In genomic region chr4:99135541-99136173, GRCh38 we compare ENCODE assay signal across 26 cellular contexts. TPM values are rescaled to one million over a fixed set of nuclear protein-coding genes. Genes with fewer than 3 reads are reported as not detected.
DNase-seq lines count a peak whose midpoint lies in the region; ATAC-seq, FAIRE-seq and TF ChIP-seq lines count a peak whose summit lies in the region.
"Had no signal": no experiment of that assay in that cellular context is flagged by ENCODE, and none has a peak within 500 bp of the region (broad histone marks: within the 10 kb centered on the region; RNA-seq: fewer than 3 reads in every experiment).

No MANE protein-coding gene starts in this region.

- DNase-seq in right lobe of liver (no peak), HepG2 (ENCODE audit: low spot score) (no peak), SK-N-SH (peak; percentile 36), trophoblast cell (peak; percentile 75 to 97), upper lobe of left lung (no peak)
- DNase-seq: AML-193; BE2C; CD4-positive, alpha-beta T cell; CD8-positive, alpha-beta memory T cell; DMS 273 treated with DMSO at 0.1 percent for 48 hours; DMS79; GM23248; H7; HCEC 1CT had no signal

- H4K20me1 ChIP-seq in HepG2 (ENCODE audit: insufficient read depth, low read length): no peaks in the 10 kb centered on the region
- no peaks in the 10 kb centered on the region for H4K20me1 ChIP-seq in SK-N-SH (ENCODE audit: insufficient read depth)
- H4K20me1 ChIP-seq: BLaER1 treated with 17β-estradiol and CSF1 and Interleukin-3, amounts not matched to agents 10 nM and 100 nM had no signal

- no peak overlapping the region for H3K18ac ChIP-seq in trophoblast cell (ENCODE audit: low read length)

- H4K8ac ChIP-seq in trophoblast cell (ENCODE audit: low read depth, low read length): no peak overlapping the region

- no peak overlapping the region for H3K4ac ChIP-seq in trophoblast cell (ENCODE audit: low read depth, low read length)

- H2BK12ac ChIP-seq in trophoblast cell (ENCODE audit: low read length): no peak overlapping the region

- H4K91ac ChIP-seq in trophoblast cell (ENCODE audit: low read depth, low read length): no peak overlapping the region

- H2BK120ac ChIP-seq in trophoblast cell (ENCODE audit: insufficient read depth, low read length, poor library complexity): no peak overlapping the region

- no peaks in the 10 kb centered on the region for H3K27me3 ChIP-seq in right lobe of liver
- H3K27me3 ChIP-seq in HepG2 (ENCODE audit: control insufficient read depth in 1 of 2, insufficient read depth in 2 of 2, low read length in 2 of 2): no peaks in the 10 kb centered on the region
- H3K27me3 ChIP-seq in SK-N-SH (ENCODE audit: insufficient read depth): no peaks in the 10 kb centered on the region
- H3K27me3 ChIP-seq in trophoblast cell (ENCODE audit: insufficient read depth, low read length): no peaks in the 10 kb centered on the region
- H3K27me3 ChIP-seq in upper lobe of left lung: no peaks in the 10 kb centered on the region
- H3K27me3 ChIP-seq: BE2C; BLaER1 treated with 17β-estradiol and CSF1 and Interleukin-3, amounts not matched to agents 10 nM and 100 nM had no signal

- no peak for FAIRE-seq in HepG2 (lab: Jason Lieb, UNC)
- FAIRE-seq: A204.1, D721Med, G401.6, GM12892, H1 had no signal

- ATAC-seq in right lobe of liver (peak in 3 of 4 donors; percentile 7 to 17 (median 14)), HepG2 (no peak; the same call in 2 of the 3 replicates), upper lobe of left lung (ENCODE audit: low FRiP score in 2 of 2) (no peak), HG02588 (IDR thresholded peaks at IDR 0.05; ENCODE audit: unreplicated experiment) (no peak), GM19463 (IDR thresholded peaks at IDR 0.05; ENCODE audit: unreplicated experiment) (no peak)

- TF ChIP-seq RAD21 in HepG2 (CRISPR knock-in tag; IDR thresholded peaks at IDR 0.05): no peak
- no peak for TF ChIP-seq RAD21 in SK-N-SH (IDR thresholded peaks at IDR 0.05; ENCODE audit: low read length)

- peak overlapping the region in 2 of 3 donors; percentile 28 to 58 for H3K27ac ChIP-seq in right lobe of liver
- no peak overlapping the region for H3K27ac ChIP-seq in HepG2 (ENCODE audit: extremely low read length, insufficient read depth, low read length)
- peak overlapping the region in 1 of 2 experiments; percentile 22; a peak in 1 of 4 replicates for H3K27ac ChIP-seq in SK-N-SH (ENCODE audit: low read depth in 2 of 2, low read length in 1 of 2)
- H3K27ac ChIP-seq in trophoblast cell (ENCODE audit: low read depth, low read length): no peak overlapping the region
- no peak overlapping the region for H3K27ac ChIP-seq in upper lobe of left lung
- H3K27ac ChIP-seq: 22Rv1; BLaER1 treated with 17β-estradiol and CSF1 and Interleukin-3, amounts not matched to agents 10 nM and 100 nM; GM23248 had no signal

- no peaks in the 10 kb centered on the region for H3K79me2 ChIP-seq in HepG2 (ENCODE audit: insufficient read depth, low read length)
- H3K79me2 ChIP-seq in SK-N-SH (ENCODE audit: insufficient read depth): no peaks in the 10 kb centered on the region
- H3K79me2 ChIP-seq in trophoblast cell (ENCODE audit: control insufficient read depth, insufficient read depth, low read length, poor library complexity): no peaks in the 10 kb centered on the region

- H3F3A ChIP-seq in SK-N-SH (replicated peaks; ENCODE audit: insufficient read depth): no peaks in the 10 kb centered on the region

- H3K9me2 ChIP-seq in SK-N-SH: no peaks in the 10 kb centered on the region

- POLR2A ChIA-PET in HepG2 (lab: Yijun Ruan, JAX) (interaction anchor here (1.4 kb wide), 1 partner anchor 9 kb away, joined by 7 read pairs; the partner anchor contains the start of gene ADH4), SK-N-SH (lab: Yijun Ruan, JAX) (no interaction called here)

- H2AFZ ChIP-seq in HepG2 (ENCODE audit: low read length) (no peak overlapping the region), SK-N-SH (ENCODE audit: low read depth) (no peak overlapping the region), trophoblast cell (ENCODE audit: insufficient read depth, low read length, poor library complexity) (no peak overlapping the region)
- H2AFZ ChIP-seq: GM23248 had no signal

- H3K4me1 ChIP-seq in right lobe of liver (peaks cover 0 to 60% (median 9%) of the 10 kb centered on the region in 4 donors), HepG2 (ENCODE audit: insufficient read depth, low read length) (no peaks in the 10 kb centered on the region), SK-N-SH (ENCODE audit: control insufficient read depth in 1 of 2, insufficient read depth in 2 of 2, low read depth in 1 of 2, low read length in 1 of 2) (peaks cover 0 to 5% of the 10 kb centered on the region in 2 experiments; a peak in 2 of 4 replicates), trophoblast cell (ENCODE audit: control insufficient read depth in 1 of 2, insufficient read depth in 2 of 2, low read length in 2 of 2) (peaks cover 0 to 2% of the 10 kb centered on the region in 2 experiments), upper lobe of left lung (no peaks in the 10 kb centered on the region)
- H3K4me1 ChIP-seq: BE2C; BLaER1 treated with 17β-estradiol and CSF1 and Interleukin-3, amounts not matched to agents 10 nM and 100 nM had no signal

- BruUV-seq in HepG2 (replicated peaks; lab: Mats Ljungman, UMichigan): no TSS peak

- CTCF ChIA-PET in HepG2 (lab: Yijun Ruan, JAX; ENCODE audit: low intra/inter-chr PET ratio, low total read pairs): no interaction called here
- CTCF ChIA-PET in SK-N-SH (lab: Yijun Ruan, JAX): no interaction called here

- no peak overlapping the region for H3K4me2 ChIP-seq in HepG2 (ENCODE audit: low read depth, low read length)
- no peak overlapping the region for H3K4me2 ChIP-seq in SK-N-SH
- no peak overlapping the region for H3K4me2 ChIP-seq in trophoblast cell (ENCODE audit: low read length)
- H3K4me2 ChIP-seq: BLaER1 treated with 17β-estradiol and CSF1 and Interleukin-3, amounts not matched to agents 10 nM and 100 nM had no signal

- no peak overlapping the region for H3K4me3 ChIP-seq in right lobe of liver
- H3K4me3 ChIP-seq in HepG2 (replicated peaks in 1 of 3; ENCODE audit: insufficient read depth in 1 of 3, low read depth in 2 of 3, low read length in 3 of 3): no peak overlapping the region
- H3K4me3 ChIP-seq in SK-N-SH (ENCODE audit: low read depth in 2 of 2, low read length in 1 of 2): no peak overlapping the region
- H3K4me3 ChIP-seq in trophoblast cell (ENCODE audit: low read depth, low read length): no peak overlapping the region
- H3K4me3 ChIP-seq in upper lobe of left lung: no peak overlapping the region
- H3K4me3 ChIP-seq: BLaER1 treated with 17β-estradiol and CSF1 and Interleukin-3, amounts not matched to agents 10 nM and 100 nM; GM23248 had no signal

- WGBS in right lobe of liver (ENCODE audit: insufficient coverage, low coverage, low lambda C conversion rate, missing lambda C conversion rate): 43% methylated on average over 3 of the region's 3 CpGs
- 64% methylated on average over 3 of the region's 3 CpGs for WGBS in HepG2 (ENCODE audit: low lambda C conversion rate)
- WGBS in SK-N-SH (ENCODE audit: low lambda C conversion rate): 39% methylated on average over 3 of the region's 3 CpGs
- WGBS in trophoblast cell (ENCODE audit: extremely low coverage, insufficient coverage, insufficient read length): no CpG with 5 or more reads among the region's 3 CpGs
- WGBS in upper lobe of left lung, 2 donors: 64 to 65% methylated on average over 3 of the region's 3 CpGs

- H3K9me3 ChIP-seq in right lobe of liver (no peaks in the 10 kb centered on the region), HepG2 (ENCODE audit: low read length) (no peaks in the 10 kb centered on the region), SK-N-SH (no peaks in the 10 kb centered on the region), trophoblast cell (ENCODE audit: insufficient read depth, low read depth, low read length) (no peaks in the 10 kb centered on the region), upper lobe of left lung (no peaks in the 10 kb centered on the region)
- H3K9me3 ChIP-seq: BE2C; BLaER1 treated with 17β-estradiol and CSF1 and Interleukin-3, amounts not matched to agents 10 nM and 100 nM had no signal

- TF ChIP-seq CTCF in right lobe of liver (IDR thresholded peaks at IDR 0.05): no peak
- no peak for TF ChIP-seq CTCF in HepG2 (CRISPR knock-in tag; IDR thresholded peaks at IDR 0.05)
- TF ChIP-seq CTCF in SK-N-SH (IDR thresholded peaks at IDR 0.05): no peak
- no peak for TF ChIP-seq CTCF in upper lobe of left lung (IDR thresholded peaks at IDR 0.05)

- intact Hi-C loops in right lobe of liver (cut with DNase I) (no loop called here), HepG2 (cut with micrococcal nuclease; ENCODE audit: unreplicated experiment) (no loop called here)

- no peak overlapping the region for H2BK5ac ChIP-seq in trophoblast cell (ENCODE audit: low read depth, low read length, poor library complexity)

- no peak overlapping the region for H2AK5ac ChIP-seq in trophoblast cell (ENCODE audit: low read length)

- H3K36me3 ChIP-seq in right lobe of liver (peaks cover 0 to 77% (median 2%) of the 10 kb centered on the region in 4 donors), HepG2 (replicated peaks in 1 of 2; ENCODE audit: control insufficient read depth in 1 of 2, insufficient read depth in 2 of 2, low read length in 2 of 2) (no peaks in the 10 kb centered on the region; a peak in 2 of 5 replicates), SK-N-SH (replicated peaks in 1 of 2; ENCODE audit: control insufficient read depth in 1 of 2, insufficient read depth in 2 of 2, low read length in 1 of 2) (no peaks in the 10 kb centered on the region), trophoblast cell (ENCODE audit: control insufficient read depth in 1 of 2, insufficient read depth in 2 of 2, low read length in 2 of 2) (no peaks in the 10 kb centered on the region), upper lobe of left lung (no peaks in the 10 kb centered on the region)
- H3K36me3 ChIP-seq: BE2C; BLaER1 treated with 17β-estradiol and CSF1 and Interleukin-3, amounts not matched to agents 10 nM and 100 nM had no signal

- in situ Hi-C loops in HepG2 (cut with HindIII; ENCODE audit: extremely low pct_ligation_motif_present, low pct_unique_long_range_greater_than_20kb): no loop called here

- no peak overlapping the region for H3K9ac ChIP-seq in HepG2 (ENCODE audit: insufficient read depth, low read depth, low read length)
- no peak overlapping the region for H3K9ac ChIP-seq in SK-N-SH
- H3K9ac ChIP-seq in trophoblast cell (ENCODE audit: low read length): no peak overlapping the region
- H3K9ac ChIP-seq: BLaER1 treated with 17β-estradiol and CSF1 and Interleukin-3, amounts not matched to agents 10 nM and 100 nM; GM23248 had no signal

- no peak overlapping the region for H3K14ac ChIP-seq in trophoblast cell (ENCODE audit: low read length)

- no peaks in the 10 kb centered on the region for H3K79me1 ChIP-seq in trophoblast cell (ENCODE audit: low read length)

- TF ChIP-seq EP300 in HepG2 (IDR thresholded peaks at IDR 0.05; ENCODE audit: low read depth in 2 of 2, low read length in 2 of 2) (no peak), HepG2 (CRISPR knock-in tag; IDR thresholded peaks at IDR 0.05; ENCODE audit: borderline replicate concordance) (no peak), SK-N-SH (IDR thresholded peaks at IDR 0.05; ENCODE audit: borderline replicate concordance in 1 of 2, low read depth in 1 of 2, low read length in 1 of 2) (peak in 1 of 2 experiments; percentile 35; a peak in 1 of 4 replicates), upper lobe of left lung (IDR thresholded peaks at IDR 0.05) (no peak)

- TF ChIP-seq POLR2A in right lobe of liver (IDR thresholded peaks at IDR 0.05): no peak
- no peak for TF ChIP-seq POLR2A in HepG2 (IDR thresholded peaks at IDR 0.05; ENCODE audit: insufficient read depth in 1 of 2, low read depth in 2 of 2, low read length in 2 of 2)
- no peak for TF ChIP-seq POLR2A in upper lobe of left lung (IDR thresholded peaks at IDR 0.05)

- no peak overlapping the region for H3K23ac ChIP-seq in trophoblast cell (ENCODE audit: low read length)

- H4K12ac ChIP-seq in trophoblast cell (ENCODE audit: low read depth, low read length): no peak overlapping the region

RNA-seq across cellular contexts. Expression of gene ADH4, which starts 8.4 kb away (rescaled TPM):
- total RNA-seq in right lobe of liver (100 to 1,000 TPM; 133 to 957 (median 467) TPM), HepG2 (2016; rRNA removed; fragmentation: Illumina TruSeq; extraction: Trizol) (31.1 and 50.3 TPM in 2 replicates), upper lobe of left lung (under 1 TPM in 3 of 6 donors, not detected in 3; 0.22 to 0.67 (median 0.31) TPM)
- total RNA-seq in HepG2 (2016; cell fraction: cytosol; rRNA removed; fragmentation: Illumina TruSeq; extraction: Trizol; ENCODE audit: low read depth): 6.6 and 7.8 TPM in 2 replicates
- 31.9 and 48.4 TPM in 2 replicates for total RNA-seq in HepG2 (2016; cell fraction: insoluble cytoplasmic fraction; rRNA removed; fragmentation: Illumina TruSeq; extraction: Trizol)
- 13.2 and 14.5 TPM in 2 replicates for total RNA-seq in HepG2 (2016; cell fraction: membrane; rRNA removed; fragmentation: Illumina TruSeq; extraction: Trizol)
- 14.8 and 21.7 TPM in 2 replicates for total RNA-seq in HepG2 (2016; cell fraction: nucleus; rRNA removed; fragmentation: Illumina TruSeq; extraction: Trizol)
- polyA plus RNA-seq in HepG2 (2011; rRNA removed) (24.3 and 24.5 TPM in 2 replicates), SK-N-SH (2012; rRNA removed) (not detected in 2 replicates)
- polyA plus RNA-seq in HepG2 (2011; cell fraction: cytosol; rRNA removed): 10.8 and 19.5 TPM in 2 replicates
- 6.5 and 12.0 TPM in 2 replicates for polyA plus RNA-seq in HepG2 (2011; cell fraction: nucleus; rRNA removed)
- 73.7 and 95.1 TPM in 2 replicates for polyA plus RNA-seq in HepG2 (2012)
- 5.1 and 5.7 TPM in 2 replicates for polyA plus RNA-seq in HepG2 (2016; cell fraction: cytosol; fragmentation: Illumina TruSeq; extraction: Trizol; ENCODE audit: low read depth)
- 41.1 and 43.3 TPM in 2 replicates for polyA plus RNA-seq in HepG2 (2016; cell fraction: insoluble cytoplasmic fraction; fragmentation: Illumina TruSeq; extraction: Trizol; ENCODE audit: low read depth)
- polyA plus RNA-seq in HepG2 (2016; cell fraction: membrane; fragmentation: Illumina TruSeq; extraction: Trizol; ENCODE audit: low read depth): 9.5 and 9.6 TPM in 2 replicates
- 22.6 and 23.2 TPM in 2 replicates for polyA plus RNA-seq in HepG2 (2016; cell fraction: nucleus; fragmentation: Illumina TruSeq; extraction: Trizol; ENCODE audit: insufficient read depth, low read depth)
- polyA minus RNA-seq in HepG2 (2011; rRNA and poly(A)+ RNA removed; ENCODE audit: low replicate concordance): 13.5 TPM in 1 of 2 replicates, not detected in the other
- polyA minus RNA-seq in HepG2 (2011; cell fraction: cytosol; rRNA and poly(A)+ RNA removed): 10.0 and 13.9 TPM in 2 replicates
- polyA minus RNA-seq in HepG2 (2011; cell fraction: nucleus; rRNA and poly(A)+ RNA removed): 20.1 and 24.9 TPM in 2 replicates
- not detected in 2 replicates for polyA plus RNA-seq in SK-N-SH (2012; cell fraction: cytosol; rRNA removed)
- not detected in 2 replicates for polyA plus RNA-seq in SK-N-SH (2012; cell fraction: nucleus; rRNA removed)
- 0.05 TPM in 1 of 2 replicates, not detected in the other for polyA plus RNA-seq in trophoblast cell (2013)
- total RNA-seq: CD4-positive, alpha-beta T cell; CD8-positive, alpha-beta memory T cell; Daoy; GM23248; H1 had no signal
- polyA plus RNA-seq: AG04450; CD14-positive monocyte; CD8-positive, alpha-beta memory T cell; GM23248; H1 had no signal

RNA-seq across cellular contexts. Expression of gene ADH5, which starts 47.1 kb away (rescaled TPM):
- 100 to 1,000 TPM; 109 to 170 (median 131) TPM for total RNA-seq in right lobe of liver
- total RNA-seq in HepG2 (2016; rRNA removed; fragmentation: Illumina TruSeq; extraction: Trizol): 512 and 855 TPM in 2 replicates
- total RNA-seq in HepG2 (2016; cell fraction: cytosol; rRNA removed; fragmentation: Illumina TruSeq; extraction: Trizol; ENCODE audit: low read depth): 80.2 and 94.4 TPM in 2 replicates
- 498 and 849 TPM in 2 replicates for total RNA-seq in HepG2 (2016; cell fraction: insoluble cytoplasmic fraction; rRNA removed; fragmentation: Illumina TruSeq; extraction: Trizol)
- 132 and 158 TPM in 2 replicates for total RNA-seq in HepG2 (2016; cell fraction: membrane; rRNA removed; fragmentation: Illumina TruSeq; extraction: Trizol)
- total RNA-seq in HepG2 (2016; cell fraction: nucleus; rRNA removed; fragmentation: Illumina TruSeq; extraction: Trizol): 225 and 246 TPM in 2 replicates
- 265 and 349 TPM in 2 replicates for polyA plus RNA-seq in HepG2 (2011; rRNA removed)
- 173 and 271 TPM in 2 replicates for polyA plus RNA-seq in HepG2 (2011; cell fraction: cytosol; rRNA removed)
- polyA plus RNA-seq in HepG2 (2011; cell fraction: nucleus; rRNA removed): 57.3 and 77.4 TPM in 2 replicates
- 387 and 400 TPM in 2 replicates for polyA plus RNA-seq in HepG2 (2012)
- 85.2 and 90.0 TPM in 2 replicates for polyA plus RNA-seq in HepG2 (2016; cell fraction: cytosol; fragmentation: Illumina TruSeq; extraction: Trizol; ENCODE audit: low read depth)
- polyA plus RNA-seq in HepG2 (2016; cell fraction: insoluble cytoplasmic fraction; fragmentation: Illumina TruSeq; extraction: Trizol; ENCODE audit: low read depth): 704 and 752 TPM in 2 replicates
- 97.9 and 110 TPM in 2 replicates for polyA plus RNA-seq in HepG2 (2016; cell fraction: membrane; fragmentation: Illumina TruSeq; extraction: Trizol; ENCODE audit: low read depth)
- polyA plus RNA-seq in HepG2 (2016; cell fraction: nucleus; fragmentation: Illumina TruSeq; extraction: Trizol; ENCODE audit: insufficient read depth, low read depth): 246 and 258 TPM in 2 replicates
- polyA minus RNA-seq in HepG2 (2011; rRNA and poly(A)+ RNA removed; ENCODE audit: low replicate concordance): 86.8 and 216 TPM in 2 replicates
- polyA minus RNA-seq in HepG2 (2011; cell fraction: cytosol; rRNA and poly(A)+ RNA removed): 133 and 142 TPM in 2 replicates
- 142 and 207 TPM in 2 replicates for polyA minus RNA-seq in HepG2 (2011; cell fraction: nucleus; rRNA and poly(A)+ RNA removed)
- polyA plus RNA-seq in SK-N-SH (2012; rRNA removed): 111 and 159 TPM in 2 replicates
- polyA plus RNA-seq in SK-N-SH (2012; cell fraction: cytosol; rRNA removed): 159 and 202 TPM in 2 replicates
- 51.8 and 112 TPM in 2 replicates for polyA plus RNA-seq in SK-N-SH (2012; cell fraction: nucleus; rRNA removed)
- polyA plus RNA-seq in trophoblast cell (2013): 129 and 132 TPM in 2 replicates
- total RNA-seq in upper lobe of left lung: 100 to 1,000 TPM in 3 of 6 donors, 10 to 100 TPM in 3; 46.1 to 188 (median 97.6) TPM

Comparison
In these comparisons a context has a peak if more than half of its experiments do, and no peak if none do; other contexts are left out.
1. ATAC-seq: peak in right lobe of liver (3 of 4); none in HepG2 (single experiment), upper lobe of left lung (0 of 2), HG02588 (single experiment) and GM19463 (single experiment).
2. H3K27ac ChIP-seq: peak in right lobe of liver (2 of 3); none in HepG2 (single experiment), trophoblast cell (single experiment) and upper lobe of left lung (0 of 4).
3. DNase-seq: peak in SK-N-SH (single experiment) and trophoblast cell (2 of 2); none in right lobe of liver (0 of 3), HepG2 (single experiment) and upper lobe of left lung (0 of 2).
4. RNA of gene ADH4, which starts 8.4 kb away (total RNA-seq): 133 to 957 TPM in right lobe of liver and 6.6 to 50.3 TPM in HepG2; 0.22 to 0.67 TPM in upper lobe of left lung; every median in the first group is over 4 times any median in the second.